1 cellular context compared by ENCODE assay signal in the genomic region with DNA sequence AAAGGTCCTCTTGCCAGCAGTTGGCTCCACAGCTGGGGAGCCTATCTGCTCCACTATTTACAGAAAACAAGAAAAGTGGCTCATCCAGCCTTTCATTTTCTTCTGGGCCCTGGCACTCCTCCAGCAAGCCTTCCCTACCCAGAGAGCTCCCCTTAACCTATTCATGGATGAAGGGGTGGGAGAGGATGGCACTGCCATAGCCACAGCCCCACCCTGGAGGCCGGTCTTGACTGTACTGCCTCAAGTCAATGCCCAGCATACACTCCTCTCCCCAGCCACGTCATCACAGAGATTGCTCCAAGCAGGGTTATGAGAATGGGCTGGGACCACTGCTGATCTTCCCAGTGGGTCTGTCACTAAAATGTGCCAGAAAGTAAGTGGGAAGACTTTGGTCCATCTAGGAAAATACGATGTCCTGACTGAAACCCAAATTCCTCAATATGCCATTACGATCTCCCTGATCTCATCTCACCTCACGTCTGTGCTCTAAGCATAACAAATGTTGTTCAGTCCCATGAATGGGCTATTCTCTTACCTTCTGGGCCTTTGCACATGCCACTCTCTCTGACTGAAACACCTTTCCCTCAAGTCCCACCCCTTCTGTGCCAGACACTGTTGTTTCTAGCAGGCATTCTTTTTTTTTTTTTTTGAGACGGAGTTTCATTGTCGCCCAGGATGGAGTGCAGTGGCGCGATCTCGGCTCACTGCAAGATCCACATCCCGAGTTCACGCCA.
TF ChIP-seq lines count a peak whose summit lies in the region.

No MANE protein-coding gene starts in this region.

TF ChIP-seq in IMR-90, 13 proteins besides CTCF, POLR2A, EP300 and RAD21:
- TF ChIP-seq SMC3 (IDR thresholded peaks at IDR 0.05; ENCODE audit: low read depth, low read length) (no peak), RCOR1 (IDR thresholded peaks at IDR 0.05; ENCODE audit: insufficient replicate concordance, low read length) (no peak), BHLHE40 (IDR thresholded peaks at IDR 0.05; ENCODE audit: low read depth, low read length) (no peak), MAFK (IDR thresholded peaks at IDR 0.05; ENCODE audit: low read depth, low read length) (no peak)
- TF ChIP-seq, protein P1, sequence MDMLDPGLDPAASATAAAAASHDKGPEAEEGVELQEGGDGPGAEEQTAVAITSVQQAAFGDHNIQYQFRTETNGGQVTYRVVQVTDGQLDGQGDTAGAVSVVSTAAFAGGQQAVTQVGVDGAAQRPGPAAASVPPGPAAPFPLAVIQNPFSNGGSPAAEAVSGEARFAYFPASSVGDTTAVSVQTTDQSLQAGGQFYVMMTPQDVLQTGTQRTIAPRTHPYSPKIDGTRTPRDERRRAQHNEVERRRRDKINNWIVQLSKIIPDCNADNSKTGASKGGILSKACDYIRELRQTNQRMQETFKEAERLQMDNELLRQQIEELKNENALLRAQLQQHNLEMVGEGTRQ (IDR thresholded peaks at IDR 0.05; ENCODE audit: low read depth, low read length) = no peak
